21 cellular contexts compared by ENCODE assay signal in the genomic region with DNA sequence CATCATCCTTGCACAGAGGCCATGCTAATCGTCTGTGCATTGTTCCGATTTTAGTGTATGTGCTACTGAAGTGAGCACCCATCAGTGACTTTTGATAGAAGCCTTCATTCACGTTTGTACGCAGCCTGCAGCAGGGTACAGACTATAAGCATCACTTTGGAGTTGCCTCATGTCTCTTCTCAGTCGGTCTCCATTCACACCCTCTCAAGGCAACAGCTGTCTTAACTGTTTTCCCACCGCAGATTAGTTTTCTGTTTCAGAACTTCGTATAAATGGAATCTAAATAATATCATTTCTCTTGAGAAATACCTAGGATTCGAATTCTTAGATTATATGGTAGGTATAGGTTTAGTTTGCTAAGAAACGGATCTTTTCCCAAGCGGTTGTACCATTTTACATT.
DNase-seq lines count a peak whose midpoint lies in the region; ATAC-seq lines count a peak whose summit lies in the region.
"Had no signal": no experiment of that assay in that cellular context is flagged by ENCODE, and none has a peak within 500 bp of the region (broad histone marks: within the 10 kb centered on the region; RNA-seq: fewer than 3 reads in every experiment).

No MANE protein-coding gene starts in this region.

- H3K9me3 ChIP-seq in T-helper 17 cell (ENCODE audit: control insufficient read depth, low read length, poor library complexity, severe bottlenecking) = no peaks in the 10 kb centered on the region

- no peaks in the 10 kb centered on the region for H3K9me3 Mint-ChIP-seq in activated naive CD8-positive, alpha-beta T cell (ENCODE audit: low read depth)
- H3K9me3 Mint-ChIP-seq in activated naive CD8-positive, alpha-beta T cell treated with anti-CD3 and anti-CD28 coated beads, Interleukin-2, amount 50 U/mL, for 24 hours = no peaks in the 10 kb centered on the region
- no peaks in the 10 kb centered on the region for H3K9me3 Mint-ChIP-seq in stimulated activated effector memory CD8-positive, alpha-beta T cell treated with anti-CD3 and anti-CD28 coated beads, Interleukin-12 subunit alpha, Interleukin-12 subunit beta, amount 100 ng/mL, for 72 hours
- H3K9me3 Mint-ChIP-seq: CD4-positive, alpha-beta T cell had no signal

- H3K4me3 Mint-ChIP-seq in activated naive CD8-positive, alpha-beta T cell = no peak overlapping the region
- H3K4me3 Mint-ChIP-seq in activated naive CD8-positive, alpha-beta T cell treated with anti-CD3 and anti-CD28 coated beads, Interleukin-2, amount 50 U/mL, for 24 hours = no peak overlapping the region
- H3K4me3 Mint-ChIP-seq in T-helper 17 cell = no peak overlapping the region
- no peak overlapping the region for H3K4me3 Mint-ChIP-seq in stimulated activated effector memory CD8-positive, alpha-beta T cell treated with anti-CD3 and anti-CD28 coated beads, Interleukin-12 subunit alpha, Interleukin-12 subunit beta, amount 100 ng/mL, for 72 hours
- H3K4me3 Mint-ChIP-seq: CD4-positive, alpha-beta T cell had no signal

- no peaks in the 10 kb centered on the region for H3K27me3 Mint-ChIP-seq in activated naive CD8-positive, alpha-beta T cell
- no peaks in the 10 kb centered on the region for H3K27me3 Mint-ChIP-seq in activated naive CD8-positive, alpha-beta T cell treated with anti-CD3 and anti-CD28 coated beads, Interleukin-2, amount 50 U/mL, for 24 hours
- H3K27me3 Mint-ChIP-seq in T-helper 17 cell = no peaks in the 10 kb centered on the region
- H3K27me3 Mint-ChIP-seq: CD4-positive, alpha-beta T cell had no signal

- no peak for ATAC-seq in activated naive CD8-positive, alpha-beta T cell treated with anti-CD3 and anti-CD28 coated beads, Interleukin-2, amount 50 U/mL, for 24 hours
- ATAC-seq in T-helper 17 cell = no peak
- ATAC-seq in stimulated activated effector memory CD8-positive, alpha-beta T cell treated with anti-CD3 and anti-CD28 coated beads, Interleukin-12 subunit alpha, Interleukin-12 subunit beta, amount 100 ng/mL, for 72 hours = no peak
- ATAC-seq: HCT116, Panc1 had no signal

- peak overlapping the region; percentile 59 for H3K27ac Mint-ChIP-seq in activated naive CD8-positive, alpha-beta T cell
- no peak overlapping the region for H3K27ac Mint-ChIP-seq in activated naive CD8-positive, alpha-beta T cell treated with anti-CD3 and anti-CD28 coated beads, Interleukin-2, amount 50 U/mL, for 24 hours
- peak overlapping the region; percentile 83 for H3K27ac Mint-ChIP-seq in T-helper 17 cell
- peak overlapping the region; percentile 10 for H3K27ac Mint-ChIP-seq in stimulated activated effector memory CD8-positive, alpha-beta T cell treated with anti-CD3 and anti-CD28 coated beads, Interleukin-12 subunit alpha, Interleukin-12 subunit beta, amount 100 ng/mL, for 72 hours
- H3K27ac Mint-ChIP-seq: CD4-positive, alpha-beta T cell had no signal

- H3K36me3 Mint-ChIP-seq in activated naive CD8-positive, alpha-beta T cell = peaks cover 4% of the 10 kb centered on the region
- H3K36me3 Mint-ChIP-seq in activated naive CD8-positive, alpha-beta T cell treated with anti-CD3 and anti-CD28 coated beads, Interleukin-2, amount 50 U/mL, for 24 hours (ENCODE audit: low read depth) = peaks cover 27% of the 10 kb centered on the region
- H3K36me3 Mint-ChIP-seq in T-helper 17 cell (ENCODE audit: low read depth) = peaks cover 3% of the 10 kb centered on the region
- H3K36me3 Mint-ChIP-seq in stimulated activated effector memory CD8-positive, alpha-beta T cell treated with anti-CD3 and anti-CD28 coated beads, Interleukin-12 subunit alpha, Interleukin-12 subunit beta, amount 100 ng/mL, for 72 hours = peaks cover 79% of the 10 kb centered on the region

- no peak for DNase-seq in activated naive CD8-positive, alpha-beta T cell treated with anti-CD3 and anti-CD28 coated beads, Interleukin-2, amount 50 U/mL, for 24 hours
- no peak for DNase-seq in T-helper 17 cell
- peak; percentile 44 for DNase-seq in myocyte (ENCODE audit: low read depth)
- no peak for DNase-seq in stimulated activated effector memory CD8-positive, alpha-beta T cell treated with anti-CD3 and anti-CD28 coated beads, Interleukin-12 subunit alpha, Interleukin-12 subunit beta, amount 100 ng/mL, for 72 hours (ENCODE audit: low spot score in 2 of 2)
- DNase-seq in ecto neural progenitor cell (ENCODE audit: low spot score) = no peak
- DNase-seq in activated CD4-positive, CD25-positive, alpha-beta regulatory T cell treated with anti-CD3 and anti-CD28 coated beads, Interleukin-2, amount 50 U/mL, for 72 hours = no peak
- no peak for DNase-seq in NCI-H1092 treated with DMSO at 0.1 percent for 48 hours (lab: John Stamatoyannopoulos, UW)
- DNase-seq: CD4-positive, alpha-beta T cell; IMR-90; NCI-H1048; NCI-H1417 treated with DMSO at 0.1 percent for 48 hours; NCI-H1694 treated with DMSO at 0.1 percent for 48 hours; NCI-H2081; NCI-H2171; NCI-H226; NCI-H510A; NCI-H69; SHP77 treated with DMSO at 0.1 percent for 48 hours had no signal

- H3K4me1 Mint-ChIP-seq in activated naive CD8-positive, alpha-beta T cell (ENCODE audit: low read depth) = peaks cover 24% of the 10 kb centered on the region
- peaks cover 42% of the 10 kb centered on the region for H3K4me1 Mint-ChIP-seq in activated naive CD8-positive, alpha-beta T cell treated with anti-CD3 and anti-CD28 coated beads, Interleukin-2, amount 50 U/mL, for 24 hours
- H3K4me1 Mint-ChIP-seq in T-helper 17 cell = peaks cover 23% of the 10 kb centered on the region
- peaks cover 36% of the 10 kb centered on the region for H3K4me1 Mint-ChIP-seq in stimulated activated effector memory CD8-positive, alpha-beta T cell treated with anti-CD3 and anti-CD28 coated beads, Interleukin-12 subunit alpha, Interleukin-12 subunit beta, amount 100 ng/mL, for 72 hours
